Comparison of ENCODE assay signal across 1 cellular context in the genomic region with DNA sequence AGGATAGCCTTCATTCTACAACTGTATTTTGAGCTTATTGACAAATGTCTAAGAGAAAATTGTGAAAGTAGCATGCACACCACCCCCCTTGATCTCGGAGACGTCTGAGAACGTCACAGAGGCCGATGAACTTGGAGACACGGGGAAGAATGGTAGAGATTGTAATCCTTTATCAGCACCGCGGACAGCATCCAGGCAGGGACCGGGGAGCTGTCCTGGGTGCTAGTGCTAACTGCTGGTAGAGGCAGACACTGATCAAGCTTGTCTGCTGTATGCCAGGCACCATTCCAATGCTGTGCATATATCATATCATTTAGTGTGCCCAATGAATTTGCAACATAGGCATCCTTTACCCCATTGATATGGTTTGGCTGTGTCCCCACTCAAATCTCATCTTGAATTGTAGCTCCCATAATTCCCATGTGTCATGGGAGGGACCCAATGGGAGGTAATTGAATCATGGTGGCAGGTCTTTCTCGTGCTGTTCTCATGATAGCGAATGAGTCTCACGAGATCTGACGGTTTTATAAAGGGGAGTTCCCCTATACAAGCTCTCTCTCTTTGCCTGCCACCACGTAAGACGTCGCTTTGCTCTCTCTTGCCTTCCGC.
TF ChIP-seq lines count a peak whose summit lies in the region.

No MANE protein-coding gene starts in this region.

TF ChIP-seq in K562, 482 proteins besides CTCF, POLR2A, EP300 and RAD21 (continued from another document and continues in another):
- peak in 1 of 2 experiments; percentile 100 for TF ChIP-seq AFF1 (IDR thresholded peaks at IDR 0.05; ENCODE audit: low read depth in 1 of 2, partially characterized antibody in 2 of 2)
- peak; percentile 100 for TF ChIP-seq FOXK1 (CRISPR knock-in tag; IDR thresholded peaks at IDR 0.05; ENCODE audit: borderline replicate concordance)
- TF ChIP-seq ZNF277 (CRISPR knock-in tag; IDR thresholded peaks at IDR 0.05; ENCODE audit: borderline replicate concordance), result no peak
- no peak for TF ChIP-seq NUFIP1 (IDR thresholded peaks at IDR 0.05; ENCODE audit: partially characterized antibody)
- no peak for TF ChIP-seq PCBP2 (IDR thresholded peaks at IDR 0.05; ENCODE audit: low read depth, low read length, poor library complexity, severe bottlenecking)
- TF ChIP-seq GABPA (tag; conservative IDR thresholded peaks at IDR 0.05; ENCODE audit: low read depth), result 0 out of 2 replicates have a peak, but pooled peaks have one; percentile 22
- 0 out of 2 replicates have a peak, but pooled peaks have one; percentile 43 for TF ChIP-seq NFXL1 (CRISPR knock-in tag; IDR thresholded peaks at IDR 0.05)
- TF ChIP-seq BRCA1 (IDR thresholded peaks at IDR 0.05), result no peak
- peak; percentile 100 for TF ChIP-seq BRCA1 (CRISPR knock-in tag; IDR thresholded peaks at IDR 0.05)
- TF ChIP-seq EGR1 (conservative IDR thresholded peaks at IDR 0.05), result no peak
- peak; percentile 98 for TF ChIP-seq KAT7 (CRISPR knock-in tag; IDR thresholded peaks at IDR 0.05; ENCODE audit: borderline replicate concordance)
- no peak for TF ChIP-seq ZNF507 (tag; conservative IDR thresholded peaks at IDR 0.05)
- no peak for TF ChIP-seq THRAP3 (IDR thresholded peaks at IDR 0.05; ENCODE audit: borderline replicate concordance)
- TF ChIP-seq C11orf30 (IDR thresholded peaks at IDR 0.05; ENCODE audit: low read depth), result no peak
- no peak for TF ChIP-seq SNAPC5 (CRISPR knock-in tag; IDR thresholded peaks at IDR 0.05)
- TF ChIP-seq ESRRA (IDR thresholded peaks at IDR 0.05; ENCODE audit: borderline replicate concordance, low read depth), result no peak
- TF ChIP-seq MTA1 (IDR thresholded peaks at IDR 0.05; ENCODE audit: borderline replicate concordance), result no peak
- TF ChIP-seq ZNF175 (CRISPR knock-in tag; IDR thresholded peaks at IDR 0.05; ENCODE audit: low read depth), result peak; percentile 97
- TF ChIP-seq ZNF324 (CRISPR knock-in tag; IDR thresholded peaks at IDR 0.05), result no peak
- TF ChIP-seq ZNF384 (IDR thresholded peaks at IDR 0.05; ENCODE audit: low read depth, low read length), result no peak
- TF ChIP-seq U2AF2 (optimal IDR thresholded peaks at IDR 0.05; ENCODE audit: low read depth, low read length), result no peak
- TF ChIP-seq MECOM (CRISPR knock-in tag; IDR thresholded peaks at IDR 0.05), result peak; percentile 89
- no peak for TF ChIP-seq SETDB1 (IDR thresholded peaks at IDR 0.05; ENCODE audit: low read length)
- no peak for TF ChIP-seq ZBTB8A (IDR thresholded peaks at IDR 0.05; ENCODE audit: partially characterized antibody)
- TF ChIP-seq NEUROD1 (IDR thresholded peaks at IDR 0.05; ENCODE audit: borderline replicate concordance, low read depth, low read length, partially characterized antibody), result no peak
- TF ChIP-seq CBX8 (IDR thresholded peaks at IDR 0.05; ENCODE audit: borderline replicate concordance, extremely low read depth, low read depth, low read length, poor library complexity, severe bottlenecking), result no peak
- TF ChIP-seq CLOCK (CRISPR knock-in tag; IDR thresholded peaks at IDR 0.05; ENCODE audit: borderline replicate concordance), result no peak
- TF ChIP-seq ZC3H8 (IDR thresholded peaks at IDR 0.05), result no peak
- TF ChIP-seq REST (CRISPR knock-in tag; IDR thresholded peaks at IDR 0.05; ENCODE audit: low read depth), result peak; percentile 100
- TF ChIP-seq SRSF7 (optimal IDR thresholded peaks at IDR 0.05; ENCODE audit: low read depth, low read length), result no peak
- no peak for TF ChIP-seq CREB3L1 (IDR thresholded peaks at IDR 0.05; ENCODE audit: borderline replicate concordance, low read depth)
- TF ChIP-seq HOMEZ (CRISPR knock-in tag; IDR thresholded peaks at IDR 0.05), result 0 out of 2 replicates have a peak, but pooled peaks have one; percentile 38
- no peak for TF ChIP-seq CBX5 (IDR thresholded peaks at IDR 0.05; ENCODE audit: borderline replicate concordance, low read depth)
- TF ChIP-seq SREBF2 (CRISPR knock-in tag; IDR thresholded peaks at IDR 0.05), result peak; percentile 99
- TF ChIP-seq NCOA6 (IDR thresholded peaks at IDR 0.05), result peak; percentile 98
